ENCODE assay signal across 1 cellular context in genomic region chr2:167333245-167333644, GRCh38.
TF ChIP-seq lines count a peak whose summit lies in the region.

No MANE protein-coding gene starts in this region.

TF ChIP-seq in HepG2, 621 proteins besides CTCF, POLR2A, EP300 and RAD21 (continued from another document):
- TF ChIP-seq, protein P1, sequence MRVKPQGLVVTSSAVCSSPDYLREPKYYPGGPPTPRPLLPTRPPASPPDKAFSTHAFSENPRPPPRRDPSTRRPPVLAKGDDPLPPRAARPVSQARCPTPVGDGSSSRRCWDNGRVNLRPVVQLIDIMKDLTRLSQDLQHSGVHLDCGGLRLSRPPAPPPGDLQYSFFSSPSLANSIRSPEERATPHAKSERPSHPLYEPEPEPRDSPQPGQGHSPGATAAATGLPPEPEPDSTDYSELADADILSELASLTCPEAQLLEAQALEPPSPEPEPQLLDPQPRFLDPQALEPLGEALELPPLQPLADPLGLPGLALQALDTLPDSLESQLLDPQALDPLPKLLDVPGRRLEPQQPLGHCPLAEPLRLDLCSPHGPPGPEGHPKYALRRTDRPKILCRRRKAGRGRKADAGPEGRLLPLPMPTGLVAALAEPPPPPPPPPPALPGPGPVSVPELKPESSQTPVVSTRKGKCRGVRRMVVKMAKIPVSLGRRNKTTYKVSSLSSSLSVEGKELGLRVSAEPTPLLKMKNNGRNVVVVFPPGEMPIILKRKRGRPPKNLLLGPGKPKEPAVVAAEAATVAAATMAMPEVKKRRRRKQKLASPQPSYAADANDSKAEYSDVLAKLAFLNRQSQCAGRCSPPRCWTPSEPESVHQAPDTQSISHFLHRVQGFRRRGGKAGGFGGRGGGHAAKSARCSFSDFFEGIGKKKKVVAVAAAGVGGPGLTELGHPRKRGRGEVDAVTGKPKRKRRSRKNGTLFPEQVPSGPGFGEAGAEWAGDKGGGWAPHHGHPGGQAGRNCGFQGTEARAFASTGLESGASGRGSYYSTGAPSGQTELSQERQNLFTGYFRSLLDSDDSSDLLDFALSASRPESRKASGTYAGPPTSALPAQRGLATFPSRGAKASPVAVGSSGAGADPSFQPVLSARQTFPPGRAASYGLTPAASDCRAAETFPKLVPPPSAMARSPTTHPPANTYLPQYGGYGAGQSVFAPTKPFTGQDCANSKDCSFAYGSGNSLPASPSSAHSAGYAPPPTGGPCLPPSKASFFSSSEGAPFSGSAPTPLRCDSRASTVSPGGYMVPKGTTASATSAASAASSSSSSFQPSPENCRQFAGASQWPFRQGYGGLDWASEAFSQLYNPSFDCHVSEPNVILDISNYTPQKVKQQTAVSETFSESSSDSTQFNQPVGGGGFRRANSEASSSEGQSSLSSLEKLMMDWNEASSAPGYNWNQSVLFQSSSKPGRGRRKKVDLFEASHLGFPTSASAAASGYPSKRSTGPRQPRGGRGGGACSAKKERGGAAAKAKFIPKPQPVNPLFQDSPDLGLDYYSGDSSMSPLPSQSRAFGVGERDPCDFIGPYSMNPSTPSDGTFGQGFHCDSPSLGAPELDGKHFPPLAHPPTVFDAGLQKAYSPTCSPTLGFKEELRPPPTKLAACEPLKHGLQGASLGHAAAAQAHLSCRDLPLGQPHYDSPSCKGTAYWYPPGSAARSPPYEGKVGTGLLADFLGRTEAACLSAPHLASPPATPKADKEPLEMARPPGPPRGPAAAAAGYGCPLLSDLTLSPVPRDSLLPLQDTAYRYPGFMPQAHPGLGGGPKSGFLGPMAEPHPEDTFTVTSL (CRISPR knock-in tag; IDR thresholded peaks at IDR 0.05; ENCODE audit: borderline replicate concordance): no peak
- TF ChIP-seq ZNF160 (CRISPR knock-in tag; IDR thresholded peaks at IDR 0.05): no peak
- no peak for TF ChIP-seq SIX4 (CRISPR knock-in tag; IDR thresholded peaks at IDR 0.05)
- no peak for TF ChIP-seq NFE2L2 (IDR thresholded peaks at IDR 0.05; ENCODE audit: low read length)
- TF ChIP-seq ZNF781 (CRISPR knock-in tag; IDR thresholded peaks at IDR 0.05; ENCODE audit: borderline replicate concordance, not compliant biosample characterization): no peak
- no peak for TF ChIP-seq ZFYVE20 (CRISPR knock-in tag; IDR thresholded peaks at IDR 0.05; ENCODE audit: borderline replicate concordance, low read depth)
- TF ChIP-seq POLR2G (IDR thresholded peaks at IDR 0.05; ENCODE audit: low read depth, low read length): no peak
- TF ChIP-seq MTF2 (CRISPR knock-in tag; IDR thresholded peaks at IDR 0.05; ENCODE audit: borderline replicate concordance): no peak
- no peak for TF ChIP-seq GTF3A (CRISPR knock-in tag; conservative IDR thresholded peaks at IDR 0.05)
- no peak for TF ChIP-seq TFE3 (CRISPR knock-in tag; IDR thresholded peaks at IDR 0.05)
- no peak for TF ChIP-seq THYN1 (CRISPR knock-in tag; IDR thresholded peaks at IDR 0.05; ENCODE audit: borderline replicate concordance, low read depth)
- no peak for TF ChIP-seq SMYD3 (CRISPR knock-in tag; IDR thresholded peaks at IDR 0.05)
- TF ChIP-seq MYC (CRISPR knock-in tag; IDR thresholded peaks at IDR 0.05; ENCODE audit: borderline replicate concordance): no peak
- no peak for TF ChIP-seq ZNF850 (CRISPR knock-in tag; conservative IDR thresholded peaks at IDR 0.05)
- TF ChIP-seq, protein P2, sequence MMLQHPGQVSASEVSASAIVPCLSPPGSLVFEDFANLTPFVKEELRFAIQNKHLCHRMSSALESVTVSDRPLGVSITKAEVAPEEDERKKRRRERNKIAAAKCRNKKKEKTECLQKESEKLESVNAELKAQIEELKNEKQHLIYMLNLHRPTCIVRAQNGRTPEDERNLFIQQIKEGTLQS (CRISPR knock-in tag; IDR thresholded peaks at IDR 0.05): no peak
- no peak for TF ChIP-seq ZNF557 (CRISPR knock-in tag; IDR thresholded peaks at IDR 0.05)
TF ChIP-seq in HepG2: peak in this region for 0.
